In the genomic region with DNA sequence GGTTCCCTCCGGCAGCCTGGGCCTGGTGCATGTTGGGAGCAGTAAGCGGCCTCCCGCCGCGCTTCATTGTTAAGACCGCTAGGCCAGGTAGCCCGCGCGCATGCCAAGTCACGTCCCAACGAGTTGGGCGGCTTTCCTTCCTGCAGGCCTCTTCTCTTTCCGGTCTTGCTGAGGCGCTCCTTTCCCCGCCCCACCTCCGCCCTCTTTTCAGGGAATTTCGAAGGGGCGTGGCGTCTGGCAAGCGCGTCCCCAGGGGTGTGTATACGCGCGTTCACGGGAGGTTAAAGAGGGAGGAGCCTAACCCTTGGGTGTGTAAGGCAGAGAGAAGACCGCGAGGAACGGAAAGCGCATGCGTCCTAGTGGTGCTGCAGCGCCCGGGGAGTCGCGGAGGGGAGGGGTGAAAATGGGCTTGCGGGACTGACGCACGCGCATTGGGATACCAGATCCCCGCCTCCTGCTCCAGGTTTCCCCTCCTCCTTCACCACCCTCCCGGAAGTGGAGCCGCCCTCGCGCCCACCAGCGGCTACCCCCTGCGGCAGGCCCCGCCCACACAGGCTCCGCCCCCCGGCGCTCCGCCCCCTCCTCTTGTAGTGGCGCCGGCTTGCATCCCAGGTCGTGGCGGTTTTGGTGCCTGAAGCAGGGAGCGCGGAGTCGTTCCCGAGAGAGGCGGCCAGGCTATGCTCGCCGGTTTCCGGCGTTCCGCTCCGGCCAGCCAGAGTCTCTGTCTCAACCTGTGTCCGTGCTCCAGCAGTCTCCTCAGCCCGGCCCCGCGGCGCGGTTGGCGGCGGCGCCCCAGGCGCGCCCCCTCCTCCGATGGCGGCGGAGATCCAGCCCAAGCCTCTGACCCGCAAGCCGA, we compare ENCODE assay signal across 1 cellular context.
TF ChIP-seq lines count a peak whose summit lies in the region.

A gene with protein sequence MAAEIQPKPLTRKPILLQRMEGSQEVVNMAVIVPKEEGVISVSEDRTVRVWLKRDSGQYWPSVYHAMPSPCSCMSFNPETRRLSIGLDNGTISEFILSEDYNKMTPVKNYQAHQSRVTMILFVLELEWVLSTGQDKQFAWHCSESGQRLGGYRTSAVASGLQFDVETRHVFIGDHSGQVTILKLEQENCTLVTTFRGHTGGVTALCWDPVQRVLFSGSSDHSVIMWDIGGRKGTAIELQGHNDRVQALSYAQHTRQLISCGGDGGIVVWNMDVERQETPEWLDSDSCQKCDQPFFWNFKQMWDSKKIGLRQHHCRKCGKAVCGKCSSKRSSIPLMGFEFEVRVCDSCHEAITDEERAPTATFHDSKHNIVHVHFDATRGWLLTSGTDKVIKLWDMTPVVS (plus strand): TSS at position 588 of the 856 bp plus-strand sequence. CDS start 226 bp downstream, at position 814.

TF ChIP-seq in SK-N-SH, 30 proteins besides CTCF, POLR2A, EP300 and RAD21 (continued from another document):
- TF ChIP-seq, protein P1, sequence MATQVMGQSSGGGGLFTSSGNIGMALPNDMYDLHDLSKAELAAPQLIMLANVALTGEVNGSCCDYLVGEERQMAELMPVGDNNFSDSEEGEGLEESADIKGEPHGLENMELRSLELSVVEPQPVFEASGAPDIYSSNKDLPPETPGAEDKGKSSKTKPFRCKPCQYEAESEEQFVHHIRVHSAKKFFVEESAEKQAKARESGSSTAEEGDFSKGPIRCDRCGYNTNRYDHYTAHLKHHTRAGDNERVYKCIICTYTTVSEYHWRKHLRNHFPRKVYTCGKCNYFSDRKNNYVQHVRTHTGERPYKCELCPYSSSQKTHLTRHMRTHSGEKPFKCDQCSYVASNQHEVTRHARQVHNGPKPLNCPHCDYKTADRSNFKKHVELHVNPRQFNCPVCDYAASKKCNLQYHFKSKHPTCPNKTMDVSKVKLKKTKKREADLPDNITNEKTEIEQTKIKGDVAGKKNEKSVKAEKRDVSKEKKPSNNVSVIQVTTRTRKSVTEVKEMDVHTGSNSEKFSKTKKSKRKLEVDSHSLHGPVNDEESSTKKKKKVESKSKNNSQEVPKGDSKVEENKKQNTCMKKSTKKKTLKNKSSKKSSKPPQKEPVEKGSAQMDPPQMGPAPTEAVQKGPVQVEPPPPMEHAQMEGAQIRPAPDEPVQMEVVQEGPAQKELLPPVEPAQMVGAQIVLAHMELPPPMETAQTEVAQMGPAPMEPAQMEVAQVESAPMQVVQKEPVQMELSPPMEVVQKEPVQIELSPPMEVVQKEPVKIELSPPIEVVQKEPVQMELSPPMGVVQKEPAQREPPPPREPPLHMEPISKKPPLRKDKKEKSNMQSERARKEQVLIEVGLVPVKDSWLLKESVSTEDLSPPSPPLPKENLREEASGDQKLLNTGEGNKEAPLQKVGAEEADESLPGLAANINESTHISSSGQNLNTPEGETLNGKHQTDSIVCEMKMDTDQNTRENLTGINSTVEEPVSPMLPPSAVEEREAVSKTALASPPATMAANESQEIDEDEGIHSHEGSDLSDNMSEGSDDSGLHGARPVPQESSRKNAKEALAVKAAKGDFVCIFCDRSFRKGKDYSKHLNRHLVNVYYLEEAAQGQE (IDR thresholded peaks at IDR 0.05; ENCODE audit: low read depth, low read length) = peak; percentile 66
- TF ChIP-seq YY1 (IDR thresholded peaks at IDR 0.05; ENCODE audit: low read depth) (no peak; the same call in 1 of the 2 replicates), TEAD4 (IDR thresholded peaks at IDR 0.05; ENCODE audit: borderline replicate concordance, insufficient read depth) (no peak), SMC3 (IDR thresholded peaks at IDR 0.05; ENCODE audit: low read depth, low read length) (peak; percentile 25; the same call in 1 of the 2 replicates), TAF1 (IDR thresholded peaks at IDR 0.05; ENCODE audit: borderline replicate concordance, low read depth, low read length) (peak; percentile 87), POLR2AphosphoS5 (IDR thresholded peaks at IDR 0.05; ENCODE audit: low read depth, low read length) (peak; percentile 75), SIN3A (IDR thresholded peaks at IDR 0.05; ENCODE audit: borderline replicate concordance, low read depth, low read length) (no peak; the same call in 1 of the 2 replicates), NFIC (IDR thresholded peaks at IDR 0.05; ENCODE audit: borderline replicate concordance) (peak; percentile 68; the same call in 1 of the 2 replicates), NRF1 (IDR thresholded peaks at IDR 0.05; ENCODE audit: low read depth, low read length) (peak; percentile 95)
- TF ChIP-seq, protein P2, sequence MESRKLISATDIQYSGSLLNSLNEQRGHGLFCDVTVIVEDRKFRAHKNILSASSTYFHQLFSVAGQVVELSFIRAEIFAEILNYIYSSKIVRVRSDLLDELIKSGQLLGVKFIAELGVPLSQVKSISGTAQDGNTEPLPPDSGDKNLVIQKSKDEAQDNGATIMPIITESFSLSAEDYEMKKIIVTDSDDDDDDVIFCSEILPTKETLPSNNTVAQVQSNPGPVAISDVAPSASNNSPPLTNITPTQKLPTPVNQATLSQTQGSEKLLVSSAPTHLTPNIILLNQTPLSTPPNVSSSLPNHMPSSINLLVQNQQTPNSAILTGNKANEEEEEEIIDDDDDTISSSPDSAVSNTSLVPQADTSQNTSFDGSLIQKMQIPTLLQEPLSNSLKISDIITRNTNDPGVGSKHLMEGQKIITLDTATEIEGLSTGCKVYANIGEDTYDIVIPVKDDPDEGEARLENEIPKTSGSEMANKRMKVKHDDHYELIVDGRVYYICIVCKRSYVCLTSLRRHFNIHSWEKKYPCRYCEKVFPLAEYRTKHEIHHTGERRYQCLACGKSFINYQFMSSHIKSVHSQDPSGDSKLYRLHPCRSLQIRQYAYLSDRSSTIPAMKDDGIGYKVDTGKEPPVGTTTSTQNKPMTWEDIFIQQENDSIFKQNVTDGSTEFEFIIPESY (IDR thresholded peaks at IDR 0.05; ENCODE audit: borderline replicate concordance, low read depth) = no peak
